Comparison of ENCODE assay signal across 16 cellular contexts in genomic region chr13:88586263-88586662, GRCh38.
"Had no signal": no experiment of that assay in that cellular context is flagged by ENCODE, and none has a peak within 500 bp of the region (broad histone marks: within the 10 kb centered on the region; RNA-seq: fewer than 3 reads in every experiment).

No MANE protein-coding gene starts in this region.

- H3K4me3 ChIP-seq: body of pancreas, psoas muscle, sigmoid colon, suprapubic skin, upper lobe of right lung had no signal

- H3K27ac Mint-ChIP-seq: activated B cell treated with CpG ODN at 0.5 μM for 24 hours; activated CD4-positive, alpha-beta T cell treated with anti-CD3 and anti-CD28 coated beads, Interleukin-2, amount 10 ng/mL, durations not matched to agents 24 days and 14 days; activated naive CD8-positive, alpha-beta T cell treated with anti-CD3 and anti-CD28 coated beads, Interleukin-2, amount 50 U/mL, for 24 hours; dendritic cell treated with granulocyte-macrophage colony-stimulating factor and Interleukin-4, amounts not matched to agents 40 ng/mL and 50 ng/mL, for 4 days; effector memory CD8-positive, alpha-beta T cell; nephron; T-helper 1 cell treated with Interleukin-12 subunit alpha and Interleukin-12 subunit beta and Interleukin-4 antibody, amounts not matched to agents 30 μg/mL and 1 μg/mL, for 36 hours had no signal

- DNase-seq: activated B cell treated with CpG ODN at 0.5 μM for 24 hours; activated CD4-positive, alpha-beta T cell treated with anti-CD3 and anti-CD28 coated beads, Interleukin-2, amount 10 ng/mL, durations not matched to agents 24 days and 14 days; activated naive CD4-positive, alpha-beta T cell treated with Interleukin-2 at 50 U/mL for 16 hours; activated naive CD8-positive, alpha-beta T cell treated with anti-CD3 and anti-CD28 coated beads, Interleukin-2, amount 50 U/mL, for 24 hours; body of pancreas; effector memory CD8-positive, alpha-beta T cell; psoas muscle; sigmoid colon; stimulated activated CD4-positive, alpha-beta T cell treated with anti-CD3 and anti-CD28 coated beads, Interleukin-4, amount 100 ng/mL, for 1 hour; stimulated activated CD8-positive, alpha-beta memory T cell treated with anti-CD3 and anti-CD28 coated beads, Interleukin-4, amount 100 ng/mL, for 48 hours; stimulated activated naive CD8-positive, alpha-beta T cell treated with anti-CD3 and anti-CD28 coated beads, Interleukin-15, Interleukin-2, amounts not matched to agents 100 U/mL and 50 U/mL, for 24 hours; upper lobe of right lung had no signal

- H3K4me1 ChIP-seq: body of pancreas, psoas muscle, sigmoid colon, suprapubic skin, upper lobe of right lung had no signal

- H3K27me3 ChIP-seq: body of pancreas, sigmoid colon, suprapubic skin, upper lobe of right lung had no signal

- H3K9me3 Mint-ChIP-seq: activated B cell treated with CpG ODN at 0.5 μM for 24 hours; activated CD4-positive, alpha-beta T cell treated with anti-CD3 and anti-CD28 coated beads, Interleukin-2, amount 10 ng/mL, durations not matched to agents 24 days and 14 days; nephron had no signal

- H3K4me3 Mint-ChIP-seq: activated B cell treated with CpG ODN at 0.5 μM for 24 hours; activated CD4-positive, alpha-beta T cell treated with anti-CD3 and anti-CD28 coated beads, Interleukin-2, amount 10 ng/mL, durations not matched to agents 24 days and 14 days; activated naive CD8-positive, alpha-beta T cell treated with anti-CD3 and anti-CD28 coated beads, Interleukin-2, amount 50 U/mL, for 24 hours; dendritic cell treated with granulocyte-macrophage colony-stimulating factor and Interleukin-4, amounts not matched to agents 40 ng/mL and 50 ng/mL, for 4 days; effector memory CD8-positive, alpha-beta T cell; nephron; T-helper 1 cell treated with Interleukin-12 subunit alpha and Interleukin-12 subunit beta and Interleukin-4 antibody, amounts not matched to agents 30 μg/mL and 1 μg/mL, for 36 hours had no signal

- H3K9me3 ChIP-seq: body of pancreas, psoas muscle, upper lobe of right lung had no signal

- H3K4me1 Mint-ChIP-seq: activated B cell treated with CpG ODN at 0.5 μM for 24 hours; activated CD4-positive, alpha-beta T cell treated with anti-CD3 and anti-CD28 coated beads, Interleukin-2, amount 10 ng/mL, durations not matched to agents 24 days and 14 days; activated naive CD8-positive, alpha-beta T cell treated with anti-CD3 and anti-CD28 coated beads, Interleukin-2, amount 50 U/mL, for 24 hours; nephron had no signal

- ATAC-seq: activated naive CD8-positive, alpha-beta T cell treated with anti-CD3 and anti-CD28 coated beads, Interleukin-2, amount 50 U/mL, for 24 hours; body of pancreas; effector memory CD8-positive, alpha-beta T cell; psoas muscle; stimulated activated naive CD8-positive, alpha-beta T cell treated with anti-CD3 and anti-CD28 coated beads, Interleukin-15, Interleukin-2, amounts not matched to agents 100 U/mL and 50 U/mL, for 24 hours; upper lobe of right lung had no signal

- H3K36me3 ChIP-seq: sigmoid colon, suprapubic skin, upper lobe of right lung had no signal

- H3K27ac ChIP-seq: body of pancreas, psoas muscle, sigmoid colon, suprapubic skin, upper lobe of right lung had no signal

- H3K27me3 Mint-ChIP-seq: activated B cell treated with CpG ODN at 0.5 μM for 24 hours; activated CD4-positive, alpha-beta T cell treated with anti-CD3 and anti-CD28 coated beads, Interleukin-2, amount 10 ng/mL, durations not matched to agents 24 days and 14 days; activated naive CD8-positive, alpha-beta T cell treated with anti-CD3 and anti-CD28 coated beads, Interleukin-2, amount 50 U/mL, for 24 hours; dendritic cell treated with granulocyte-macrophage colony-stimulating factor and Interleukin-4, amounts not matched to agents 40 ng/mL and 50 ng/mL, for 4 days; effector memory CD8-positive, alpha-beta T cell had no signal
